2 cellular contexts compared by ENCODE assay signal in the genomic region with DNA sequence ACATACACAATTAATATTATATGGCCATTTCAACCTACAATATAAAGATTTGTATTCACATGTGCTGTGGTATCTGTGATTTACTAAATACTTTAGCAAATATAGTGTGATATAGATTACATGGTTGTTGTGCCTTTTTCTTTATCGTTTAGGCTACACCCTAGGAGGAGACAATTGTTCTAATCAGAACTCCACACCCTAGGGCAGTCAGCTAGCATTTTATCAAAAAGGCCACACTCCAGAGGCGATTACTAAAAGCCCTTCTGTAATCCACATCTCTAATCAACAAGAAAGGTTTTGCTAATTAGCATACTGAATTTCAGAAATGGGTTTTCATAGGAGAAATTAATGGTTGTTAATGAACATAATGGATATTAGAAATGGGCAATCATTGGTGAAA.
TF ChIP-seq lines count a peak whose summit lies in the region.

No MANE protein-coding gene starts in this region.

TF ChIP-seq in IMR-90, 13 proteins besides CTCF, POLR2A, EP300 and RAD21:
- TF ChIP-seq ELK1 (IDR thresholded peaks at IDR 0.05; ENCODE audit: borderline replicate concordance, low read depth, low read length) (no peak), RCOR1 (IDR thresholded peaks at IDR 0.05; ENCODE audit: insufficient replicate concordance, low read length) (no peak), SMC3 (IDR thresholded peaks at IDR 0.05; ENCODE audit: low read depth, low read length) (no peak), MAFK (IDR thresholded peaks at IDR 0.05; ENCODE audit: low read depth, low read length) (no peak), CEBPB (IDR thresholded peaks at IDR 0.05; ENCODE audit: low read depth, low read length) (no peak), MAZ (IDR thresholded peaks at IDR 0.05; ENCODE audit: borderline replicate concordance, low read depth, low read length) (no peak), BHLHE40 (IDR thresholded peaks at IDR 0.05; ENCODE audit: low read depth, low read length) (no peak), MXI1 (IDR thresholded peaks at IDR 0.05; ENCODE audit: borderline replicate concordance, low read depth, low read length) (no peak), NFE2L2 (IDR thresholded peaks at IDR 0.05; ENCODE audit: low read depth, low read length) (no peak), CHD1 (IDR thresholded peaks at IDR 0.05; ENCODE audit: low read depth, low read length) (no peak)
- TF ChIP-seq, protein P1, sequence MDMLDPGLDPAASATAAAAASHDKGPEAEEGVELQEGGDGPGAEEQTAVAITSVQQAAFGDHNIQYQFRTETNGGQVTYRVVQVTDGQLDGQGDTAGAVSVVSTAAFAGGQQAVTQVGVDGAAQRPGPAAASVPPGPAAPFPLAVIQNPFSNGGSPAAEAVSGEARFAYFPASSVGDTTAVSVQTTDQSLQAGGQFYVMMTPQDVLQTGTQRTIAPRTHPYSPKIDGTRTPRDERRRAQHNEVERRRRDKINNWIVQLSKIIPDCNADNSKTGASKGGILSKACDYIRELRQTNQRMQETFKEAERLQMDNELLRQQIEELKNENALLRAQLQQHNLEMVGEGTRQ (IDR thresholded peaks at IDR 0.05; ENCODE audit: low read depth, low read length) = no peak

TF ChIP-seq in K562, 482 proteins besides CTCF, POLR2A, EP300 and RAD21:
- TF ChIP-seq KLF16 (IDR thresholded peaks at IDR 0.05) (peak; percentile 51; the same call in 1 of the 2 replicates), CBFA2T2 (conservative IDR thresholded peaks at IDR 0.05) (peak; percentile 52), MCM3 (IDR thresholded peaks at IDR 0.05) (no peak), ZNF24 (IDR thresholded peaks at IDR 0.05) (no peak), GABPB1 (CRISPR knock-in tag; IDR thresholded peaks at IDR 0.05) (no peak), ZNF639 (CRISPR knock-in tag; conservative IDR thresholded peaks at IDR 0.05 in 1 of 2, IDR thresholded peaks at IDR 0.05 in 1 of 2) (no peak), ZNF253 (CRISPR knock-in tag; conservative IDR thresholded peaks at IDR 0.05) (no peak), TFAM (CRISPR knock-in tag; conservative IDR thresholded peaks at IDR 0.05) (no peak), POLR3G (IDR thresholded peaks at IDR 0.05; ENCODE audit: extremely low read depth, insufficient read length, insufficient replicate concordance) (no peak), KDM1A (IDR thresholded peaks at IDR 0.05) (peak; percentile 17 to 44; a peak in 1 of 4 replicates), HEY1 (CRISPR knock-in tag; IDR thresholded peaks at IDR 0.05; ENCODE audit: borderline replicate concordance) (no peak), STAT5A (IDR thresholded peaks at IDR 0.05; ENCODE audit: borderline replicate concordance, low read length) (peak; percentile 19; the same call in 1 of the 2 replicates), SOX6 (IDR thresholded peaks at IDR 0.05) (0 out of 2 replicates have a peak, but pooled peaks have one; percentile 12), CSDE1 (IDR thresholded peaks at IDR 0.05) (no peak), SIN3B (IDR thresholded peaks at IDR 0.05; ENCODE audit: low read depth) (no peak), CBX1 (IDR thresholded peaks at IDR 0.05; ENCODE audit: low read depth) (no peak), SNIP1 (IDR thresholded peaks at IDR 0.05; ENCODE audit: low read depth) (no peak), PCBP1 (IDR thresholded peaks at IDR 0.05; ENCODE audit: low read depth, low read length, poor library complexity, severe bottlenecking) (no peak), NCOR1 (IDR thresholded peaks at IDR 0.05) (peak; percentile 51), TCF3 (CRISPR knock-in tag; IDR thresholded peaks at IDR 0.05) (peak; percentile 40; the same call in 1 of the 2 replicates), MTA3 (IDR thresholded peaks at IDR 0.05; ENCODE audit: borderline replicate concordance) (no peak), ARID1B (IDR thresholded peaks at IDR 0.05) (peak; percentile 36; the same call in 1 of the 2 replicates), RCOR1 (IDR thresholded peaks at IDR 0.05; ENCODE audit: borderline replicate concordance in 1 of 2, low read depth in 2 of 2, low read length in 2 of 2) (peak in 1 of 2 experiments; percentile 55; a peak in 2 of 4 replicates), CBFA2T3 (IDR thresholded peaks at IDR 0.05) (peak; percentile 76), HNRNPK (IDR thresholded peaks at IDR 0.05; ENCODE audit: low read depth, low read length, poor library complexity, severe bottlenecking) (no peak), MYNN (IDR thresholded peaks at IDR 0.05) (no peak), MYNN (CRISPR knock-in tag; IDR thresholded peaks at IDR 0.05) (no peak), OTX1 (CRISPR knock-in tag; IDR thresholded peaks at IDR 0.05) (no peak), TEAD4 (IDR thresholded peaks at IDR 0.05; ENCODE audit: low read length) (peak; percentile 62; the same call in 1 of the 2 replicates), TEAD4 (CRISPR knock-in tag; IDR thresholded peaks at IDR 0.05; ENCODE audit: borderline replicate concordance) (no peak), TAL1 (IDR thresholded peaks at IDR 0.05) (peak; percentile 47; the same call in 1 of the 2 replicates), POLR2B (IDR thresholded peaks at IDR 0.05; ENCODE audit: low read depth, partially characterized antibody) (no peak)
- TF ChIP-seq, protein P2, sequence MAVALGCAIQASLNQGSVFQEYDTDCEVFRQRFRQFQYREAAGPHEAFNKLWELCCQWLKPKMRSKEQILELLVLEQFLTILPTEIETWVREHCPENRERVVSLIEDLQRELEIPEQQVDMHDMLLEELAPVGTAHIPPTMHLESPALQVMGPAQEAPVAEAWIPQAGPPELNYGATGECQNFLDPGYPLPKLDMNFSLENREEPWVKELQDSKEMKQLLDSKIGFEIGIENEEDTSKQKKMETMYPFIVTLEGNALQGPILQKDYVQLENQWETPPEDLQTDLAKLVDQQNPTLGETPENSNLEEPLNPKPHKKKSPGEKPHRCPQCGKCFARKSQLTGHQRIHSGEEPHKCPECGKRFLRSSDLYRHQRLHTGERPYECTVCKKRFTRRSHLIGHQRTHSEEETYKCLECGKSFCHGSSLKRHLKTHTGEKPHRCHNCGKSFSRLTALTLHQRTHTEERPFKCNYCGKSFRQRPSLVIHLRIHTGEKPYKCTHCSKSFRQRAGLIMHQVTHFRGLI (CRISPR knock-in tag; IDR thresholded peaks at IDR 0.05) = no peak
